ENCODE assay signal across 13 cellular contexts in the genomic region with DNA sequence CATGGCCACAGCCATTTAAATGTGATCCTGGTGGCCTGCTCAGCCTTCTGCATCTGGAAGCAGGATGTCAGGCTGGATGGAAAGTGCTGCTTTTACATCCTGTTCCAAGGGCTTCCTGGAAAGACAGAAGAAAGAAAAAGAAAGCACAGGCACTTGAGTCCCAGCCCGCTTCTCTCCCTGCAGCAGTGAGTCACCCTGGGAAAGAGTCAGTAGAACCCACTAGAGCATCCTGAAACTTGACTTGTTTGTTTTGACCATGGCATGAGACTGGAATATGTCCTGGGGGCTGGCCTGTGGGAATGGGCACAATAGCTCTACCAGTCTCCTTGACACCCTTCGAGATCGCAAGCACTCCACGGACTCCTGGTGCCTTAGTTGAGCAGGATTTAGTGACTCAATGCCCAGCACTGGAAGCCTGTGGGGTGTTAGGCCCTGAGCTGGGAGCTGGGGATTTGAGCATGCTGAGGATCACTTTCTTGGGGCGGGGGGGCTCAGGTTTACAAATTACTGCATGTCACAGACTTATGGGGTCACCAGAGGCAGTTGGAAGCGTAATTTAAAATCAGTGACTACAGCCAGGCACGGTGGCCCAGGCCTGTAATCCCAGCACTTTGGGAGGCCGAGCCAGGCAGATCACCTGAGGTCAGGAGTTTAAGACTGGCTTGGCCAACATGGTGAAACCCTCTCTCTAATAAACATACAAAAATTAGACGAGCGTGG. TPM values are rescaled to one million over a fixed set of nuclear protein-coding genes. Genes with fewer than 3 reads are reported as not detected.
DNase-seq lines count a peak whose midpoint lies in the region; ATAC-seq, FAIRE-seq and TF ChIP-seq lines count a peak whose summit lies in the region.
"Had no signal": no experiment of that assay in that cellular context is flagged by ENCODE, and none has a peak within 500 bp of the region (broad histone marks: within the 10 kb centered on the region; RNA-seq: fewer than 3 reads in every experiment).

No MANE protein-coding gene starts in this region.

- H3K27me3 Mint-ChIP-seq in Caco-2 (ENCODE audit: insufficient read depth, unreplicated experiment), result peaks cover under 1% of the 10 kb centered on the region

- TF ChIP-seq POLR2A in vagina (IDR thresholded peaks at IDR 0.05) (no peak), GM12892 (IDR thresholded peaks at IDR 0.05; ENCODE audit: low read depth, low read length) (no peak)

- H3K27ac Mint-ChIP-seq in Caco-2 (ENCODE audit: unreplicated experiment), result no peak overlapping the region
- H3K27ac Mint-ChIP-seq: stimulated activated effector memory CD8-positive, alpha-beta T cell treated with anti-CD3 and anti-CD28 coated beads, Interleukin-12 subunit alpha, Interleukin-12 subunit beta, amount 100 ng/mL, for 72 hours had no signal

- H3K4me3 Mint-ChIP-seq in Caco-2 (ENCODE audit: unreplicated experiment), result no peak overlapping the region
- H3K4me3 Mint-ChIP-seq: stimulated activated effector memory CD8-positive, alpha-beta T cell treated with anti-CD3 and anti-CD28 coated beads, Interleukin-12 subunit alpha, Interleukin-12 subunit beta, amount 100 ng/mL, for 72 hours had no signal

- TF ChIP-seq CTCF in choroid plexus epithelial cell (conservative IDR thresholded peaks at IDR 0.05; ENCODE audit: low read depth, low read length) (no peak), kidney epithelial cell (IDR thresholded peaks at IDR 0.05; ENCODE audit: insufficient read depth, low read length, poor library complexity, severe bottlenecking) (no peak), vagina (IDR thresholded peaks at IDR 0.05) (no peak), Caco-2 (IDR thresholded peaks at IDR 0.05; ENCODE audit: insufficient read depth in 1 of 2, low read depth in 1 of 2, low read length in 1 of 2, severe bottlenecking in 1 of 2, unreplicated experiment in 1 of 2) (no peak)

- H3K4me1 ChIP-seq in vagina (peaks cover 36% of the 10 kb centered on the region), Caco-2 (peaks cover 10% of the 10 kb centered on the region)

- H3K36me3 ChIP-seq in kidney epithelial cell (ENCODE audit: control insufficient read depth, insufficient read depth, low read length) (no peaks in the 10 kb centered on the region), vagina (no peaks in the 10 kb centered on the region), Caco-2 (ENCODE audit: control insufficient read depth, insufficient read depth, low read length) (no peaks in the 10 kb centered on the region)

- H3K36me3 Mint-ChIP-seq in Caco-2 (ENCODE audit: insufficient read depth, unreplicated experiment), result no peaks in the 10 kb centered on the region
- H3K36me3 Mint-ChIP-seq: stimulated activated effector memory CD8-positive, alpha-beta T cell treated with anti-CD3 and anti-CD28 coated beads, Interleukin-12 subunit alpha, Interleukin-12 subunit beta, amount 100 ng/mL, for 72 hours had no signal

- H3K4me1 Mint-ChIP-seq in Caco-2 (ENCODE audit: low read depth, unreplicated experiment), result peaks cover 11% of the 10 kb centered on the region
- H3K4me1 Mint-ChIP-seq: stimulated activated effector memory CD8-positive, alpha-beta T cell treated with anti-CD3 and anti-CD28 coated beads, Interleukin-12 subunit alpha, Interleukin-12 subunit beta, amount 100 ng/mL, for 72 hours had no signal

- no peak for FAIRE-seq in GM12892 (lab: Jason Lieb, UNC)

- POLR2A ChIA-PET in Caco-2 (lab: Charles Lee), result no interaction called here

- ATAC-seq in GM18868 (IDR thresholded peaks at IDR 0.05; ENCODE audit: unreplicated experiment), result no peak
- ATAC-seq: stimulated activated effector memory CD8-positive, alpha-beta T cell treated with anti-CD3 and anti-CD28 coated beads, Interleukin-12 subunit alpha, Interleukin-12 subunit beta, amount 100 ng/mL, for 72 hours had no signal

- no TSS peak for BruUV-seq in Caco-2 (replicated peaks; lab: Mats Ljungman, UMichigan)

- no peaks in the 10 kb centered on the region for H3K9me3 Mint-ChIP-seq in Caco-2 (ENCODE audit: unreplicated experiment)
- H3K9me3 Mint-ChIP-seq: stimulated activated effector memory CD8-positive, alpha-beta T cell treated with anti-CD3 and anti-CD28 coated beads, Interleukin-12 subunit alpha, Interleukin-12 subunit beta, amount 100 ng/mL, for 72 hours had no signal

- peak overlapping the region; percentile 68 for H3K27ac ChIP-seq in vagina

- H3K4me3 ChIP-seq in choroid plexus epithelial cell (ENCODE audit: low read depth, low read length) (no peak overlapping the region), kidney epithelial cell (ENCODE audit: low read depth, low read length) (no peak overlapping the region), vagina (no peak overlapping the region), Caco-2 (ENCODE audit: low read depth, low read length) (no peak overlapping the region)

- CTCF ChIA-PET in Caco-2 (lab: Charles Lee), result no interaction called here

- intact Hi-C loops in vagina (cut with DNase I) (no loop called here), Caco-2 (cut with micrococcal nuclease; ENCODE audit: unreplicated experiment) (no loop called here)

- DNase-seq in NCI-H82 (lab: John Stamatoyannopoulos, UW) (peak; percentile 57), NCI-H82 treated with DMSO at 0.1 percent for 48 hours (lab: John Stamatoyannopoulos, UW; ENCODE audit: unreplicated experiment) (no peak), choroid plexus epithelial cell (ENCODE audit: low read depth) (peak; percentile 45), kidney epithelial cell (ENCODE audit: low read depth) (peak; percentile 62), vagina (ENCODE audit: extremely low spot score in 2 of 2) (no peak), GM12892 (ENCODE audit: insufficient read length) (no peak), Caco-2 (no peak)
- DNase-seq: 8988T; NCI-H1048; NCI-H526; stimulated activated CD4-positive, alpha-beta T cell treated with anti-CD3 and anti-CD28 coated beads, Interleukin-12 subunit alpha, Interleukin-12 subunit beta, amount 100 ng/mL, for 4 hours had no signal

- H3K9me3 ChIP-seq in vagina, result no peaks in the 10 kb centered on the region
- no peaks in the 10 kb centered on the region for H3K9me3 ChIP-seq in Caco-2

- H3K27me3 ChIP-seq in kidney epithelial cell (ENCODE audit: control insufficient read depth, insufficient read depth, low read length) (peaks cover 3% of the 10 kb centered on the region), vagina (no peaks in the 10 kb centered on the region), Caco-2 (replicated peaks; ENCODE audit: control insufficient read depth, insufficient read depth, low read length) (no peaks in the 10 kb centered on the region)

RNA-seq across cellular contexts. Expression of gene GNA13, which starts 22.1 kb away (rescaled TPM):
- total RNA-seq in kidney epithelial cell (73.7 and 75.0 TPM in 2 replicates), vagina (41.7 TPM), Caco-2 (2022) (38.0 and 39.1 TPM in 2 replicates)
- 39.2 TPM for polyA plus RNA-seq in GM12892 (2012; ENCODE audit: missing spikeins)

RNA-seq across cellular contexts. Expression of gene RGS9, which starts 58.6 kb away (rescaled TPM):
- total RNA-seq in kidney epithelial cell (7.5 and 10.1 TPM in 2 replicates), vagina (8.1 TPM), Caco-2 (2022) (5.5 and 6.3 TPM in 2 replicates)
- polyA plus RNA-seq in GM12892 (2012; ENCODE audit: missing spikeins), result 29.1 TPM

Comparison
In these comparisons a context has a peak if more than half of its experiments do, and no peak if none do; other contexts are left out.
1. DNase-seq: peak in NCI-H82 (single experiment), choroid plexus epithelial cell (single experiment) and kidney epithelial cell (single experiment); none in NCI-H82 treated with DMSO at 0.1 percent for 48 hours (single experiment), vagina (0 of 2), GM12892 (single experiment) and Caco-2 (0 of 2).